ENCODE assay signal across 1 cellular context in genomic region chr19:27793644-27794443, GRCh38.
TF ChIP-seq lines count a peak whose summit lies in the region.

No MANE protein-coding gene starts in this region.

TF ChIP-seq in HEK293, 187 proteins besides CTCF, POLR2A, EP300 and RAD21 (continued from another document):
- no peak for TF ChIP-seq ZNF513 (tag by site-specific recombination; IDR thresholded peaks at IDR 0.05)
- no peak; the same call in 1 of the 2 replicates for TF ChIP-seq TRIM28 (IDR thresholded peaks at IDR 0.05; ENCODE audit: borderline replicate concordance, low read length)
- peak; percentile 79 for TF ChIP-seq ZNF692 (tag by site-specific recombination; IDR thresholded peaks at IDR 0.05)
- TF ChIP-seq GLIS2 (tag by site-specific recombination; IDR thresholded peaks at IDR 0.05): peak; percentile 84
- TF ChIP-seq ZNF341 (tag by site-specific recombination; IDR thresholded peaks at IDR 0.05; ENCODE audit: low read depth): peak; percentile 100
- TF ChIP-seq REPIN1 (tag by site-specific recombination; IDR thresholded peaks at IDR 0.05; ENCODE audit: low read depth): peak; percentile 91
- no peak for TF ChIP-seq ZNF473 (tag by site-specific recombination; IDR thresholded peaks at IDR 0.05)
- TF ChIP-seq ZNF555 (tag by site-specific recombination; conservative IDR thresholded peaks at IDR 0.05): no peak
- TF ChIP-seq ZNF211 (tag by site-specific recombination; IDR thresholded peaks at IDR 0.05; ENCODE audit: low read depth): no peak
- peak; percentile 77 for TF ChIP-seq ZNF629 (tag by site-specific recombination; IDR thresholded peaks at IDR 0.05)
- peak; percentile 82 for TF ChIP-seq ZNF558 (tag by site-specific recombination; IDR thresholded peaks at IDR 0.05)
- TF ChIP-seq ZNF23 (tag by site-specific recombination; IDR thresholded peaks at IDR 0.05; ENCODE audit: borderline replicate concordance): no peak; the same call in none of the 2 replicates
- TF ChIP-seq ZNF449 (tag by site-specific recombination; IDR thresholded peaks at IDR 0.05): peak; percentile 61; the same call in 1 of the 2 replicates
- no peak for TF ChIP-seq ZNF658 (tag by site-specific recombination; IDR thresholded peaks at IDR 0.05)
- TF ChIP-seq ZNF610 (tag by site-specific recombination; IDR thresholded peaks at IDR 0.05; ENCODE audit: borderline replicate concordance): peak; percentile 62; the same call in 1 of the 2 replicates
- peak; percentile 50 for TF ChIP-seq WT1 (tag by site-specific recombination; IDR thresholded peaks at IDR 0.05)
- TF ChIP-seq RBAK (tag by site-specific recombination; IDR thresholded peaks at IDR 0.05): no peak
- TF ChIP-seq ZNF560 (tag by site-specific recombination; IDR thresholded peaks at IDR 0.05; ENCODE audit: borderline replicate concordance): no peak
- no peak for TF ChIP-seq ZNF529 (tag by site-specific recombination; IDR thresholded peaks at IDR 0.05; ENCODE audit: insufficient replicate concordance)
- TF ChIP-seq ZBTB17 (tag by site-specific recombination; IDR thresholded peaks at IDR 0.05): peak; percentile 94
- peak; percentile 82 for TF ChIP-seq ZNF121 (tag by site-specific recombination; IDR thresholded peaks at IDR 0.05)
- no peak for TF ChIP-seq ZNF704 (tag by site-specific recombination; IDR thresholded peaks at IDR 0.05)
- no peak; the same call in 1 of the 2 replicates for TF ChIP-seq ZNF416 (tag by site-specific recombination; IDR thresholded peaks at IDR 0.05)
- no peak for TF ChIP-seq ZNF112 (tag by site-specific recombination; IDR thresholded peaks at IDR 0.05)
- peak; percentile 24 for TF ChIP-seq ZNF518A (tag by site-specific recombination; conservative IDR thresholded peaks at IDR 0.05; ENCODE audit: low read depth)
- TF ChIP-seq TCF7L2 (IDR thresholded peaks at IDR 0.05; ENCODE audit: borderline replicate concordance, low read depth, low read length): no peak
- TF ChIP-seq ZFP3 (tag by site-specific recombination; IDR thresholded peaks at IDR 0.05; ENCODE audit: low read depth): no peak
- TF ChIP-seq ZBTB21 (tag by site-specific recombination; IDR thresholded peaks at IDR 0.05): peak; percentile 79; the same call in 1 of the 2 replicates
- TF ChIP-seq SCRT1 (tag by site-specific recombination; IDR thresholded peaks at IDR 0.05; ENCODE audit: borderline replicate concordance): peak; percentile 25; the same call in 1 of the 2 replicates
- no peak for TF ChIP-seq ZNF292 (tag by site-specific recombination; IDR thresholded peaks at IDR 0.05; ENCODE audit: borderline replicate concordance, low read depth)
- no peak for TF ChIP-seq PBX3 (CRISPR knock-in tag; IDR thresholded peaks at IDR 0.05)
- no peak for TF ChIP-seq ZNF157 (tag by site-specific recombination; IDR thresholded peaks at IDR 0.05)
- TF ChIP-seq ZNF16 (tag by site-specific recombination; IDR thresholded peaks at IDR 0.05; ENCODE audit: low read depth): peak; percentile 15; the same call in 1 of the 2 replicates
- TF ChIP-seq ZNF548 (tag by site-specific recombination; IDR thresholded peaks at IDR 0.05): peak; percentile 64; the same call in 1 of the 2 replicates
- TF ChIP-seq ZNF18 (tag by site-specific recombination; IDR thresholded peaks at IDR 0.05): no peak
- peak; percentile 86 for TF ChIP-seq PRDM10 (tag by site-specific recombination; IDR thresholded peaks at IDR 0.05)
- peak; percentile 37; the same call in 1 of the 2 replicates for TF ChIP-seq ZBTB8A (tag by site-specific recombination; IDR thresholded peaks at IDR 0.05)
- no peak for TF ChIP-seq ZNF26 (tag by site-specific recombination; IDR thresholded peaks at IDR 0.05)
- TF ChIP-seq ZNF624 (tag by site-specific recombination; IDR thresholded peaks at IDR 0.05): 0 out of 2 replicates have a peak, but pooled peaks have one; percentile 28
